1 cellular context compared by ENCODE assay signal in genomic region chr19:42242512-42243409, GRCh38.
A peak's percentile ranks its signal among the peaks of the same experiment; 100 is the strongest.
TF ChIP-seq lines count a peak whose summit lies in the region.

GSK3A (minus strand) TSS chr19:42242602; CDS start chr19:42242465, 137 bp downstream.

TF ChIP-seq in WTC11, 78 proteins besides CTCF, POLR2A, EP300 and RAD21 (continued from another document and continues in another):
- TF ChIP-seq PRDM15 (CRISPR knock-in tag; IDR thresholded peaks at IDR 0.05) (no peak), TP53 (CRISPR knock-in tag; IDR thresholded peaks at IDR 0.05) (no peak), SP1 (CRISPR knock-in tag; conservative IDR thresholded peaks at IDR 0.05) (peak; percentile 77), GTF2I (CRISPR knock-in tag; conservative IDR thresholded peaks at IDR 0.05) (no peak), NR3C1 (CRISPR knock-in tag; conservative IDR thresholded peaks at IDR 0.05; ENCODE audit: low read depth) (no peak), AR (CRISPR knock-in tag; IDR thresholded peaks at IDR 0.05) (no peak), ZNF512 (CRISPR knock-in tag; IDR thresholded peaks at IDR 0.05; ENCODE audit: borderline replicate concordance) (no peak), FOXP4 (CRISPR knock-in tag; IDR thresholded peaks at IDR 0.05) (no peak), FOXP1 (CRISPR knock-in tag; IDR thresholded peaks at IDR 0.05; ENCODE audit: borderline replicate concordance) (no peak), ESRRA (CRISPR knock-in tag; IDR thresholded peaks at IDR 0.05; ENCODE audit: borderline replicate concordance) (no peak), TCF7 (CRISPR knock-in tag; IDR thresholded peaks at IDR 0.05; ENCODE audit: low read depth) (no peak), ZNF317 (CRISPR knock-in tag; IDR thresholded peaks at IDR 0.05; ENCODE audit: borderline replicate concordance, low read depth) (no peak), MXD4 (CRISPR knock-in tag; IDR thresholded peaks at IDR 0.05; ENCODE audit: borderline replicate concordance) (no peak), ZNF396 (CRISPR knock-in tag; IDR thresholded peaks at IDR 0.05; ENCODE audit: borderline replicate concordance) (no peak), IRF1 (CRISPR knock-in tag; IDR thresholded peaks at IDR 0.05) (no peak), ZNF121 (CRISPR knock-in tag; IDR thresholded peaks at IDR 0.05) (no peak), ARID4B (CRISPR knock-in tag; IDR thresholded peaks at IDR 0.05; ENCODE audit: borderline replicate concordance) (no peak), ZNF416 (CRISPR knock-in tag; IDR thresholded peaks at IDR 0.05) (no peak), ZNF138 (CRISPR knock-in tag; conservative IDR thresholded peaks at IDR 0.05) (no peak), HMGXB4 (CRISPR knock-in tag; IDR thresholded peaks at IDR 0.05) (no peak), USF2 (CRISPR knock-in tag; IDR thresholded peaks at IDR 0.05) (peak; percentile 54), CREM (CRISPR knock-in tag; IDR thresholded peaks at IDR 0.05) (peak; percentile 72), MYBL2 (CRISPR knock-in tag; IDR thresholded peaks at IDR 0.05) (no peak), FOXJ3 (CRISPR knock-in tag; IDR thresholded peaks at IDR 0.05; ENCODE audit: borderline replicate concordance) (no peak), STAT6 (CRISPR knock-in tag; conservative IDR thresholded peaks at IDR 0.05; ENCODE audit: low read depth) (no peak), HMGA2 (CRISPR knock-in tag; IDR thresholded peaks at IDR 0.05) (no peak), KAT7 (CRISPR knock-in tag; IDR thresholded peaks at IDR 0.05; ENCODE audit: borderline replicate concordance) (no peak), RORB (CRISPR knock-in tag; IDR thresholded peaks at IDR 0.05) (no peak), E2F1 (CRISPR knock-in tag; IDR thresholded peaks at IDR 0.05) (no peak), ATF1 (CRISPR knock-in tag; IDR thresholded peaks at IDR 0.05) (no peak), NR2C2 (CRISPR knock-in tag; IDR thresholded peaks at IDR 0.05) (peak; percentile 61; the same call in 1 of the 2 replicates), JUN (CRISPR knock-in tag; IDR thresholded peaks at IDR 0.05) (no peak), GABPB1 (CRISPR knock-in tag; IDR thresholded peaks at IDR 0.05) (peak; percentile 81), ELF4 (CRISPR knock-in tag; IDR thresholded peaks at IDR 0.05; ENCODE audit: low read depth) (no peak)
